ENCODE assay signal across 25 cellular contexts in genomic region chr21:39737376-39738000, GRCh38. TPM values are rescaled to one million over a fixed set of nuclear protein-coding genes. Genes with fewer than 3 reads are reported as not detected.
"Had no signal": no experiment of that assay in that cellular context is flagged by ENCODE, and none has a peak within 500 bp of the region (broad histone marks: within the 10 kb centered on the region; RNA-seq: fewer than 3 reads in every experiment).

No MANE protein-coding gene starts in this region.

- H3K36me3 ChIP-seq: heart left ventricle, spleen, tibial artery had no signal

- H3K27me3 Mint-ChIP-seq: dendritic cell treated with granulocyte-macrophage colony-stimulating factor and Interleukin-4, amounts not matched to agents 40 ng/mL and 50 ng/mL, for 4 days; effector memory CD8-positive, alpha-beta T cell; naive B cell; stimulated activated memory B cell treated with anti-CD40 and anti-IgM and Interleukin-4, amounts not matched to agents 10 μg/mL and 1 μg/mL and 100 μg/mL, for 72 hours; stimulated activated naive CD8-positive, alpha-beta T cell treated with anti-CD3 and anti-CD28 coated beads, Interleukin-15, Interleukin-2, amounts not matched to agents 100 ng/mL and 50 ng/mL, for 24 hours had no signal

- H3K36me3 Mint-ChIP-seq: naive B cell; stimulated activated memory B cell treated with anti-CD40 and anti-IgM and Interleukin-4, amounts not matched to agents 10 μg/mL and 1 μg/mL and 100 μg/mL, for 72 hours had no signal

- DNase-seq: cerebellar nuclear complex; effector memory CD8-positive, alpha-beta T cell; heart left ventricle; left ventricle myocardium superior; mesenchymal stem cell; naive B cell; spleen; stimulated activated CD4-positive, alpha-beta T cell treated with anti-CD3 and anti-CD28 coated beads, Interleukin-15, amount 100 ng/mL, for 24 hours; stimulated activated CD4-positive, alpha-beta T cell treated with anti-CD3 and anti-CD28 coated beads, Interleukin-1b, Interleukin-23, amount 100 ng/mL, for 48 hours; stimulated activated CD4-positive, alpha-beta T cell treated with anti-CD3 and anti-CD28 coated beads, Interleukin-4, amount 100 ng/mL, for 24 hours; tibial artery had no signal

- H3K4me3 ChIP-seq: heart left ventricle, lung, spleen, tibial artery had no signal

- H3K27ac Mint-ChIP-seq: dendritic cell treated with granulocyte-macrophage colony-stimulating factor and Interleukin-4, amounts not matched to agents 40 ng/mL and 50 ng/mL, for 4 days; effector memory CD8-positive, alpha-beta T cell; nephron; stimulated activated memory B cell treated with anti-CD40 and anti-IgM and Interleukin-4, amounts not matched to agents 10 μg/mL and 1 μg/mL and 100 μg/mL, for 72 hours; stimulated activated naive CD8-positive, alpha-beta T cell treated with anti-CD3 and anti-CD28 coated beads, Interleukin-15, Interleukin-2, amounts not matched to agents 100 ng/mL and 50 ng/mL, for 24 hours had no signal

- H3K9me3 Mint-ChIP-seq: dendritic cell treated with granulocyte-macrophage colony-stimulating factor and Interleukin-4, amounts not matched to agents 40 ng/mL and 50 ng/mL, for 4 days; naive B cell; nephron; stimulated activated memory B cell treated with anti-CD40 and anti-IgM and Interleukin-4, amounts not matched to agents 10 μg/mL and 1 μg/mL and 100 μg/mL, for 72 hours; stimulated activated naive CD8-positive, alpha-beta T cell treated with anti-CD3 and anti-CD28 coated beads, Interleukin-15, Interleukin-2, amounts not matched to agents 100 ng/mL and 50 ng/mL, for 24 hours had no signal

- ATAC-seq: effector memory CD8-positive, alpha-beta T cell; sciatic nerve; stimulated activated memory B cell treated with anti-CD40 and anti-IgM and Interleukin-4, amounts not matched to agents 10 μg/mL and 1 μg/mL and 100 μg/mL, for 72 hours had no signal

- H3K4me3 Mint-ChIP-seq: dendritic cell treated with granulocyte-macrophage colony-stimulating factor and Interleukin-4, amounts not matched to agents 40 ng/mL and 50 ng/mL, for 4 days; effector memory CD8-positive, alpha-beta T cell; naive B cell; nephron; stimulated activated memory B cell treated with anti-CD40 and anti-IgM and Interleukin-4, amounts not matched to agents 10 μg/mL and 1 μg/mL and 100 μg/mL, for 72 hours; stimulated activated naive CD8-positive, alpha-beta T cell treated with anti-CD3 and anti-CD28 coated beads, Interleukin-15, Interleukin-2, amounts not matched to agents 100 ng/mL and 50 ng/mL, for 24 hours had no signal

- FAIRE-seq: colon, endothelial cell of umbilical vein, frontal cortex, keratinocyte had no signal

- H3K4me1 Mint-ChIP-seq: naive B cell; nephron; stimulated activated memory B cell treated with anti-CD40 and anti-IgM and Interleukin-4, amounts not matched to agents 10 μg/mL and 1 μg/mL and 100 μg/mL, for 72 hours had no signal

- H3K27me3 ChIP-seq: heart left ventricle, tibial artery had no signal

RNA-seq across cellular contexts. Expression of gene IGSF5, which starts 7.5 kb away (rescaled TPM):
- total RNA-seq: endothelial cell of umbilical vein, fibroblast of lung, glomerular endothelial cell, omental fat pad, pulmonary artery endothelial cell, sciatic nerve had no signal
